ENCODE assay signal across 7 cellular contexts in the genomic region with DNA sequence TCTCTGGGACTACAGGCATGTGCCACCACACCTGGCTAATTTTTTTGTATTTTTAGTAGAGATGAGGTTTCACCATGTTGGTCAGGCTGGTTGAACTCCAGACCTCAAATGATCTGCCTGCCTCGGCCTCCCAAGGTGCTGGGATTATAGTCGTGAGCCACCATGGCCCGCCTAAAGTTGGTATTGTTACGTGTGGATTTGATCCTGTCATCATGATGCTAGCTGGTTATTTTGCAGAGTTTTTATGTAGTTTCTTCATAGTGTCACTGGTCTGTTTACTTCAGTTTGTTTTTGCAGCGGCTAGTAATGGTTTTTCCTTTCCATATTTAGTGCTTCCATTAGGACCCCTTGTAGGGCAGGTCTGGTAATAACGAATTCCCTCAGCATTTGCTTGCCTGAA.
"Had no signal": no experiment of that assay in that cellular context is flagged by ENCODE, and none has a peak within 500 bp of the region (broad histone marks: within the 10 kb centered on the region; RNA-seq: fewer than 3 reads in every experiment).

No MANE protein-coding gene starts in this region.

- ATAC-seq: HepG2, K562 had no signal

- DNase-seq: IMR-90, KBM-7, KG1 had no signal

- H3K4me3 ChIP-seq: K562 had no signal

- H3K27ac Mint-ChIP-seq: IgD-negative memory B cell had no signal

- H3K36me3 Mint-ChIP-seq: IgD-negative memory B cell had no signal

- H3K4me3 Mint-ChIP-seq: IgD-negative memory B cell had no signal

- H3K27ac ChIP-seq: HL-60 had no signal

- H3K4me1 Mint-ChIP-seq: IgD-negative memory B cell had no signal
